Comparison of ENCODE assay signal across 8 cellular contexts in genomic region chrX:153973127-153974002, GRCh38. TPM values are rescaled to one million over a fixed set of nuclear protein-coding genes. Genes with fewer than 3 reads are reported as not detected.
DNase-seq lines count a peak whose midpoint lies in the region; ATAC-seq, FAIRE-seq and TF ChIP-seq lines count a peak whose summit lies in the region.

No MANE protein-coding gene starts in this region.

- POLR2A ChIA-PET in AG04449 (lab: Yijun Ruan, JAX): no interaction called here
- POLR2A ChIA-PET in HEK293T (lab: Yijun Ruan, JAX): interaction anchor here (0.6 to 3.3 kb wide), 15 partner anchors 8 to 534 kb away, joined by 3 to 15 read pairs (median 4); no protein-coding TSS in a partner anchor

- TF ChIP-seq CTCF in AG04449 (IDR thresholded peaks at IDR 0.05; ENCODE audit: insufficient read depth, low read length, missing control alignments) (no peak), kidney (IDR thresholded peaks at IDR 0.05; ENCODE audit: borderline replicate concordance, extremely low read depth, insufficient read depth) (no peak)

- peaks cover 25 to 33% of the 10 kb centered on the region in 2 donors for H3K36me3 Mint-ChIP-seq in activated naive CD4-positive, alpha-beta T cell treated with anti-CD3 and anti-CD28 coated beads, Interleukin-2, amount 50 U/mL, for 72 hours

- H3K27ac ChIP-seq in kidney (ENCODE audit: low read depth in 2 of 2, low read length in 2 of 2) (peak overlapping the region; percentile 80 to 91), substantia nigra (ENCODE audit: low read depth, low read length, poor library complexity, severe bottlenecking) (peak overlapping the region; percentile 64)

- no peak for DNase-seq in AG04449 (ENCODE audit: low read depth, low spot score)
- DNase-seq in HEK293T (ENCODE audit: extremely low spot score): no peak
- no peak for DNase-seq in activated naive CD4-positive, alpha-beta T cell treated with anti-CD3 and anti-CD28 coated beads, Interleukin-2, amount 50 U/mL, for 72 hours (ENCODE audit: low spot score in 2 of 2)
- DNase-seq in kidney: peak; percentile 69
- no peak for DNase-seq in substantia nigra (lab: John Stamatoyannopoulos, UW)
- no peak for DNase-seq in inferior parietal cortex (ENCODE audit: extremely low spot score)
- DNase-seq in SHP77 (lab: John Stamatoyannopoulos, UW): no peak

- peak overlapping the region; percentile 29 to 81 for H3K9ac ChIP-seq in kidney (ENCODE audit: low read length in 2 of 2)

- H3K36me3 ChIP-seq in kidney (ENCODE audit: control insufficient read depth in 1 of 2, insufficient read depth in 2 of 2, low read length in 2 of 2): no peaks in the 10 kb centered on the region

- H3K9me3 ChIP-seq in kidney (ENCODE audit: control insufficient read depth in 1 of 2, low read length in 2 of 2): no peaks in the 10 kb centered on the region

- no peaks in the 10 kb centered on the region for H3K9me3 Mint-ChIP-seq in activated naive CD4-positive, alpha-beta T cell treated with anti-CD3 and anti-CD28 coated beads, Interleukin-2, amount 50 U/mL, for 72 hours

- peak overlapping the region; percentile 87 to 95 for H3K27ac Mint-ChIP-seq in activated naive CD4-positive, alpha-beta T cell treated with anti-CD3 and anti-CD28 coated beads, Interleukin-2, amount 50 U/mL, for 72 hours

- peaks cover 11 to 23% of the 10 kb centered on the region in 2 donors for H3K4me1 ChIP-seq in kidney (ENCODE audit: control insufficient read depth in 1 of 2, insufficient read depth in 1 of 2, low read depth in 1 of 2, low read length in 2 of 2)

- FAIRE-seq in kidney (lab: Jason Lieb, UNC): no peak

- no peak for ATAC-seq in activated naive CD4-positive, alpha-beta T cell treated with anti-CD3 and anti-CD28 coated beads, Interleukin-2, amount 50 U/mL, for 72 hours
- no peak for ATAC-seq in HG02678 (IDR thresholded peaks at IDR 0.05; ENCODE audit: unreplicated experiment)

- H3K4me3 ChIP-seq in AG04449 (ENCODE audit: low read depth, low read length) (peak overlapping the region; percentile 83), kidney (ENCODE audit: low read length in 2 of 2) (peak overlapping the region; percentile 69 to 82)

- intact Hi-C loops in kidney (cut with DNase I): no loop called here

- CTCF ChIA-PET in AG04449 (lab: Yijun Ruan, JAX): no interaction called here
- CTCF ChIA-PET in HEK293T (lab: Yijun Ruan, JAX): interaction anchor here (1.1 kb wide), 1 partner anchor 434 kb away, joined by 3 read pairs; no protein-coding TSS in a partner anchor

TF ChIP-seq in HEK293T, 16 proteins besides CTCF, POLR2A, EP300 and RAD21:
- TF ChIP-seq BHLHE40 (IDR thresholded peaks at IDR 0.05; ENCODE audit: borderline replicate concordance): no peak
- peak; percentile 7; the same call in 1 of the 2 replicates for TF ChIP-seq L3MBTL2 (conservative IDR thresholded peaks at IDR 0.05)

RNA-seq across cellular contexts. Expression of gene TMEM187, which starts 0.8 kb away (rescaled TPM):
- total RNA-seq in activated naive CD4-positive, alpha-beta T cell treated with anti-CD3 and anti-CD28 coated beads, Interleukin-2, amount 50 U/mL, for 72 hours: 1 to 10 TPM; 5.1 to 6.4 TPM
- total RNA-seq in kidney: 9.6 TPM
- polyA plus RNA-seq in kidney (ENCODE audit: insufficient read depth, low read depth, low replicate concordance): 12.4 TPM

RNA-seq across cellular contexts. Expression of gene HCFC1, which starts 1.7 kb away (rescaled TPM):
- total RNA-seq in activated naive CD4-positive, alpha-beta T cell treated with anti-CD3 and anti-CD28 coated beads, Interleukin-2, amount 50 U/mL, for 72 hours: 100 to 1,000 TPM in 1 of 2 donors, 10 to 100 TPM in 1; 95.9 to 102 TPM
- 54.6 TPM for total RNA-seq in kidney
- polyA plus RNA-seq in kidney (ENCODE audit: insufficient read depth, low read depth, low replicate concordance): 13.5 TPM

RNA-seq across cellular contexts. Expression of gene RENBP, which starts 28.9 kb away (rescaled TPM):
- 10 to 100 TPM; 14.8 to 16.1 TPM for total RNA-seq in activated naive CD4-positive, alpha-beta T cell treated with anti-CD3 and anti-CD28 coated beads, Interleukin-2, amount 50 U/mL, for 72 hours
- 22.9 TPM for total RNA-seq in kidney
- 78.2 TPM for polyA plus RNA-seq in kidney (ENCODE audit: insufficient read depth, low read depth, low replicate concordance)

RNA-seq across cellular contexts. Expression of gene NAA10, which starts 38.5 kb away (rescaled TPM):
- 100 to 1,000 TPM in 1 of 2 donors, 10 to 100 TPM in 1; 97.9 to 129 TPM for total RNA-seq in activated naive CD4-positive, alpha-beta T cell treated with anti-CD3 and anti-CD28 coated beads, Interleukin-2, amount 50 U/mL, for 72 hours
- 79.3 TPM for total RNA-seq in kidney
- 120 TPM for polyA plus RNA-seq in kidney (ENCODE audit: insufficient read depth, low read depth, low replicate concordance)

RNA-seq across cellular contexts. Expression of gene IRAK1, which starts 46.3 kb away (rescaled TPM):
- 100 to 1,000 TPM; 104 to 123 TPM for total RNA-seq in activated naive CD4-positive, alpha-beta T cell treated with anti-CD3 and anti-CD28 coated beads, Interleukin-2, amount 50 U/mL, for 72 hours
- total RNA-seq in kidney: 85.3 TPM
- 46.6 TPM for polyA plus RNA-seq in kidney (ENCODE audit: insufficient read depth, low read depth, low replicate concordance)
